14 cellular contexts compared by ENCODE assay signal in the genomic region with DNA sequence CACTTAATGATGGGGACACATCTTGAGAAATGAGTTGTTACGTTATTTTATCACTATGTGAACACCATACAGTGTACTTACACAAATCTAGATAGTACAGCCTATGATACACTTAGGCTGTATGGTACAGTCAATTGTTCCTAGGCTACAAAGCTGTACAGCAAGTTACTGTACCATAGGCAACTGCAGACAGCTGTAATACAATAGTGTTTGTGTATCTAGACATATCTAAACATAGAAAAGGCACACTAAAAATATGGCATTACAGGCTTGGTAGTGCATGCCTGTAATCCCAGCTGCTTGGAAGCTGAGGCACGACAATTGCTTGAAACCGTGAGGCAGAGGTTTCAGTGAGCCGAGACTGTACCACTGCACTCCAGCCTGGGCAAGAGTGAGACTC. TPM values are rescaled to one million over a fixed set of nuclear protein-coding genes. Genes with fewer than 3 reads are reported as not detected.
DNase-seq lines count a peak whose midpoint lies in the region; ATAC-seq and TF ChIP-seq lines count a peak whose summit lies in the region.
"Had no signal": no experiment of that assay in that cellular context is flagged by ENCODE, and none has a peak within 500 bp of the region (broad histone marks: within the 10 kb centered on the region; RNA-seq: fewer than 3 reads in every experiment).

No MANE protein-coding gene starts in this region.

- WGBS in hepatocyte (ENCODE audit: low lambda C conversion rate, missing lambda C conversion rate): 91% methylated on average over 4 of the region's 4 CpGs

- no peak for DNase-seq in activated CD4-positive, alpha-beta T cell treated with anti-CD3 and anti-CD28 coated beads for 36 hours
- DNase-seq in activated CD4-positive, alpha-beta T cell treated with anti-CD3 and anti-CD28 coated beads for 48 hours: no peak
- DNase-seq in hepatocyte (ENCODE audit: low spot score): no peak
- DNase-seq in H4 (ENCODE audit: low spot score): no peak
- no peak for DNase-seq in DMS114 treated with DMSO at 0.1 percent for 48 hours (lab: John Stamatoyannopoulos, UW; ENCODE audit: unreplicated experiment)
- DNase-seq: activated CD8-positive, alpha-beta memory T cell treated with anti-CD3 and anti-CD28 coated beads for 24 hours; activated effector memory CD4-positive, alpha-beta T cell treated with Interleukin-2 at 50 U/mL for 16 hours; KG1 had no signal

- peaks cover 17% of the 10 kb centered on the region for H3K4me1 Mint-ChIP-seq in activated CD4-positive, alpha-beta T cell treated with anti-CD3 and anti-CD28 coated beads for 36 hours

- H4K20me1 ChIP-seq in hepatocyte (ENCODE audit: insufficient read depth, poor library complexity, severe bottlenecking): no peaks in the 10 kb centered on the region

- H3K27ac ChIP-seq in VCaP (peak overlapping the region; percentile 52), hepatocyte (peak overlapping the region; percentile 22), skin epidermis (peak overlapping the region in 12 of 21 experiments; percentile 0 to 69 (median 46))

- H3K79me2 ChIP-seq in hepatocyte: peaks cover 21% of the 10 kb centered on the region

- no peak overlapping the region for H3K27ac Mint-ChIP-seq in activated CD4-positive, alpha-beta T cell treated with anti-CD3 and anti-CD28 coated beads for 36 hours
- H3K27ac Mint-ChIP-seq: memory B cell; neural progenitor cell; stimulated activated naive CD8-positive, alpha-beta T cell treated with anti-CD3 and anti-CD28 coated beads, Interleukin-15, Interleukin-2, amounts not matched to agents 100 ng/mL and 50 ng/mL, for 24 hours had no signal

- ATAC-seq in activated CD4-positive, alpha-beta T cell treated with anti-CD3 and anti-CD28 coated beads for 36 hours: peak; percentile 88
- no peak for ATAC-seq in HG03108 (IDR thresholded peaks at IDR 0.05; ENCODE audit: unreplicated experiment)

- H3K4me3 ChIP-seq in hepatocyte (no peak overlapping the region), skin epidermis (no peak overlapping the region)
- H3K4me3 ChIP-seq: neural progenitor cell had no signal

- CTCF ChIA-PET in activated CD4-positive, alpha-beta T cell treated with anti-CD3 and anti-CD28 coated beads for 36 hours (lab: Charles Lee): no interaction called here

- no peaks in the 10 kb centered on the region for H3K36me3 Mint-ChIP-seq in activated CD4-positive, alpha-beta T cell treated with anti-CD3 and anti-CD28 coated beads for 36 hours (ENCODE audit: low read depth)
- H3K36me3 Mint-ChIP-seq: memory B cell had no signal

- POLR2A ChIA-PET in activated CD4-positive, alpha-beta T cell treated with anti-CD3 and anti-CD28 coated beads for 36 hours (lab: Charles Lee): no interaction called here

- no peak overlapping the region for H3K4me3 Mint-ChIP-seq in activated CD4-positive, alpha-beta T cell treated with anti-CD3 and anti-CD28 coated beads for 36 hours
- H3K4me3 Mint-ChIP-seq: memory B cell; neural progenitor cell; stimulated activated naive CD8-positive, alpha-beta T cell treated with anti-CD3 and anti-CD28 coated beads, Interleukin-15, Interleukin-2, amounts not matched to agents 100 ng/mL and 50 ng/mL, for 24 hours had no signal

- H3K4me1 ChIP-seq in hepatocyte (ENCODE audit: insufficient read depth): peaks cover 8% of the 10 kb centered on the region

- no peaks in the 10 kb centered on the region for H3K9me3 ChIP-seq in hepatocyte (ENCODE audit: low read depth)

- no peaks in the 10 kb centered on the region for H3K9me2 ChIP-seq in hepatocyte (replicated peaks; ENCODE audit: insufficient read depth)

- intact Hi-C loops in activated CD4-positive, alpha-beta T cell treated with anti-CD3 and anti-CD28 coated beads for 36 hours (cut with DNase I, micrococcal nuclease): no loop called here

- no peak overlapping the region for H2AFZ ChIP-seq in hepatocyte
- H2AFZ ChIP-seq: neural progenitor cell had no signal

- TF ChIP-seq CTCF in VCaP (conservative IDR thresholded peaks at IDR 0.05): no peak
- no peak for TF ChIP-seq CTCF in hepatocyte (IDR thresholded peaks at IDR 0.05; ENCODE audit: poor library complexity)

- H3K36me3 ChIP-seq in hepatocyte (replicated peaks; ENCODE audit: insufficient read depth, low read depth): no peaks in the 10 kb centered on the region
- H3K36me3 ChIP-seq: neural progenitor cell had no signal

- no peaks in the 10 kb centered on the region for H3K9me3 Mint-ChIP-seq in activated CD4-positive, alpha-beta T cell treated with anti-CD3 and anti-CD28 coated beads for 36 hours (ENCODE audit: low read depth)
- H3K9me3 Mint-ChIP-seq: memory B cell; neural progenitor cell; stimulated activated naive CD8-positive, alpha-beta T cell treated with anti-CD3 and anti-CD28 coated beads, Interleukin-15, Interleukin-2, amounts not matched to agents 100 ng/mL and 50 ng/mL, for 24 hours had no signal

- peak overlapping the region; percentile 27 for H3K4me2 ChIP-seq in hepatocyte

- H3K27me3 ChIP-seq in hepatocyte: no peaks in the 10 kb centered on the region
- H3K27me3 ChIP-seq: neural progenitor cell had no signal

- no peaks in the 10 kb centered on the region for H3K27me3 Mint-ChIP-seq in activated CD4-positive, alpha-beta T cell treated with anti-CD3 and anti-CD28 coated beads for 36 hours
- H3K27me3 Mint-ChIP-seq: memory B cell; stimulated activated naive CD8-positive, alpha-beta T cell treated with anti-CD3 and anti-CD28 coated beads, Interleukin-15, Interleukin-2, amounts not matched to agents 100 ng/mL and 50 ng/mL, for 24 hours had no signal

RNA-seq across cellular contexts. Expression of gene PLXND1, which starts 55.8 kb away (rescaled TPM):
- total RNA-seq in activated CD4-positive, alpha-beta T cell treated with anti-CD3 and anti-CD28 coated beads for 36 hours: 1 to 10 TPM; 3.1 to 4.6 TPM
- total RNA-seq in hepatocyte: 22.0 and 45.3 TPM in 2 replicates
- polyA plus RNA-seq in hepatocyte: 24.9 and 36.3 TPM in 2 replicates
- total RNA-seq in H4 (2014; rRNA removed; shearing (Covaris generic)): 40.4 and 65.3 TPM in 2 replicates
